In genomic region chr9:26112724-26113123, GRCh38 we compare ENCODE assay signal across 19 cellular contexts.
DNase-seq lines count a peak whose midpoint lies in the region; ATAC-seq, FAIRE-seq and TF ChIP-seq lines count a peak whose summit lies in the region.
"Had no signal": no experiment of that assay in that cellular context is flagged by ENCODE, and none has a peak within 500 bp of the region (broad histone marks: within the 10 kb centered on the region; RNA-seq: fewer than 3 reads in every experiment).

No MANE protein-coding gene starts in this region.

- H3K36me3 ChIP-seq in suprapubic skin = no peaks in the 10 kb centered on the region
- H3K36me3 ChIP-seq: MG63 had no signal

- TF ChIP-seq POLR2A in suprapubic skin (IDR thresholded peaks at IDR 0.05) = no peak

- ATAC-seq in GM21423 (IDR thresholded peaks at IDR 0.05; ENCODE audit: unreplicated experiment) = no peak
- ATAC-seq: K562 had no signal

- in situ Hi-C loops in ACHN (cut with HindIII; ENCODE audit: low pct_ligation_motif_present, low pct_unique_long_range_greater_than_20kb, low sequenced_read_pairs) = no loop called here

- no peak for TF ChIP-seq EP300 in suprapubic skin (IDR thresholded peaks at IDR 0.05)

- FAIRE-seq in RCC 7860 (lab: Jason Lieb, UNC) = peak; percentile 52
- FAIRE-seq: G401.6, GM12891, K562 had no signal

- 85% methylated on average over 2 of the region's 2 CpGs for WGBS in suprapubic skin

- H3K27ac ChIP-seq in suprapubic skin = no peak overlapping the region
- H3K27ac ChIP-seq: SK-N-MC had no signal

- H3K4me1 ChIP-seq in suprapubic skin = no peaks in the 10 kb centered on the region

- H3K4me3 ChIP-seq in epithelial cell of esophagus (ENCODE audit: low read length) = no peak overlapping the region
- no peak overlapping the region for H3K4me3 ChIP-seq in suprapubic skin
- H3K4me3 ChIP-seq: K562, MG63, SK-N-MC had no signal

- H3K9me3 ChIP-seq in suprapubic skin = no peaks in the 10 kb centered on the region
- H3K9me3 ChIP-seq: MG63 had no signal

- TF ChIP-seq CTCF in epithelial cell of esophagus (IDR thresholded peaks at IDR 0.05; ENCODE audit: insufficient read depth, low read depth, low read length, missing control alignments) (no peak), suprapubic skin (IDR thresholded peaks at IDR 0.05) (no peak)

- DNase-seq in ACHN = peak; percentile 7
- DNase-seq in HT1080 (ENCODE audit: low read depth) = peak; percentile 41
- DNase-seq in RCC 7860 (ENCODE audit: low spot score) = peak; percentile 16
- DNase-seq in epithelial cell of esophagus (ENCODE audit: low read depth) = peak; percentile 6
- DNase-seq in suprapubic skin (ENCODE audit: low spot score in 2 of 2) = no peak
- DNase-seq in activated gamma-delta T cell (lab: John Stamatoyannopoulos, UW) = no peak
- DNase-seq in NK-92 treated with Interleukin-12 subunit alpha and Interleukin-12 subunit beta, amount 100 ng/mL, for 24 hours (lab: John Stamatoyannopoulos, UW) = no peak
- DNase-seq: COR-L47, HCEC 1CT, MG63, NCI-H1417 treated with DMSO at 0.1 percent for 48 hours, NCI-H2029, NCI-H2171 treated with DMSO at 0.1 percent for 48 hours, NCI-H510A had no signal

- no peaks in the 10 kb centered on the region for H3K27me3 ChIP-seq in suprapubic skin
- H3K27me3 ChIP-seq: MG63 had no signal

Comparison
In these comparisons a context has a peak if more than half of its experiments do, and no peak if none do; other contexts are left out.
1. DNase-seq: peak in ACHN (single experiment), HT1080 (single experiment), RCC 7860 (single experiment) and epithelial cell of esophagus (single experiment); none in suprapubic skin (0 of 2), activated gamma-delta T cell (single experiment) and NK-92 treated with Interleukin-12 subunit alpha and Interleukin-12 subunit beta, amount 100 ng/mL, for 24 hours (single experiment).